ENCODE assay signal across 35 cellular contexts in the genomic region with DNA sequence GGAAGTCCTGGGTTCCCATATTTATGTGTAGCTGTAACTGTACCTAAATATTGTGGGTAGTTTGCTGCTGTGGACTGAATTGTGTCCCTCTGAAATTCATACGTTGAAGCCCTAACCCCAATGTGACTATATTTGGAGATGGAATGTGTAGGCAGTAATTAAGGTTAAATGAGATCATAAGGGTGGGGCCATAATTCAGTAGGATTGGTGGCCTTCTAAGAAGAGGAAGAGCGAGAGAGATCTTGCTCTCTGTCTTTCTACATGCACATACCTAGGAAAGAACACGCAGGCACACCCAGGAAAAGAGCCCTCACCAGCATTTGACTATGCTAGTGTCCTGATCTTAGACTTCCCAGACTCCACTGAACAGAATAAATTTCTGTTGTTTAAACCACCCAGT.
DNase-seq lines count a peak whose midpoint lies in the region; ATAC-seq and TF ChIP-seq lines count a peak whose summit lies in the region.
"Had no signal": no experiment of that assay in that cellular context is flagged by ENCODE, and none has a peak within 500 bp of the region (broad histone marks: within the 10 kb centered on the region; RNA-seq: fewer than 3 reads in every experiment).

No MANE protein-coding gene starts in this region.

- no peak overlapping the region for H3K23ac ChIP-seq in H9 (ENCODE audit: insufficient read length, low read depth, low read length)

- H2BK120ac ChIP-seq in H9 (ENCODE audit: low read depth, low read length, poor library complexity, severe bottlenecking), result no peak overlapping the region

- no peak overlapping the region for H3T11ph ChIP-seq in H9 (ENCODE audit: low read length)

- no peak for TF ChIP-seq POLR2A in suprapubic skin (IDR thresholded peaks at IDR 0.05)

- H2AFZ ChIP-seq in SK-N-SH (ENCODE audit: low read depth) (no peak overlapping the region), H9 (ENCODE audit: low read length) (no peak overlapping the region)

- no peaks in the 10 kb centered on the region for H3K27me3 ChIP-seq in SK-N-SH (ENCODE audit: insufficient read depth)
- H3K27me3 ChIP-seq in H9 (ENCODE audit: insufficient read depth, low read length), result no peaks in the 10 kb centered on the region
- no peaks in the 10 kb centered on the region for H3K27me3 ChIP-seq in suprapubic skin
- H3K27me3 ChIP-seq: BE2C; BLaER1; BLaER1 treated with 17β-estradiol and CSF1 and Interleukin-3, amounts not matched to agents 10 nM and 100 nM had no signal

- H3K4me1 ChIP-seq in SK-N-SH (ENCODE audit: control insufficient read depth in 1 of 2, insufficient read depth in 2 of 2, low read depth in 1 of 2, low read length in 1 of 2) (peaks cover 0 to 3% of the 10 kb centered on the region in 2 experiments; a peak in 1 of 4 replicates), H9 (ENCODE audit: insufficient read depth, low read length) (no peaks in the 10 kb centered on the region; the same call in 1 of the 2 replicates), suprapubic skin (no peaks in the 10 kb centered on the region)
- H3K4me1 ChIP-seq: A549; BE2C; BLaER1; BLaER1 treated with 17β-estradiol and CSF1 and Interleukin-3, amounts not matched to agents 10 nM and 100 nM; Caco-2 had no signal

- TF ChIP-seq EP300 in SK-N-SH (IDR thresholded peaks at IDR 0.05; ENCODE audit: borderline replicate concordance in 1 of 2, low read depth in 1 of 2, low read length in 1 of 2) (no peak), suprapubic skin (IDR thresholded peaks at IDR 0.05) (no peak)

- H3K9me2 ChIP-seq in SK-N-SH, result no peaks in the 10 kb centered on the region

- H3K18ac ChIP-seq in H9 (ENCODE audit: insufficient read length, low read depth, low read length), result no peak overlapping the region

- no peak overlapping the region for H3K14ac ChIP-seq in H9 (ENCODE audit: insufficient read depth, low read length)

- no peak overlapping the region for H2BK12ac ChIP-seq in H9 (ENCODE audit: insufficient read length, low read depth, low read length)

- H3K56ac ChIP-seq in H9 (ENCODE audit: insufficient read length, low read depth, low read length), result no peak overlapping the region

- no peaks in the 10 kb centered on the region for H4K20me1 ChIP-seq in SK-N-SH (ENCODE audit: insufficient read depth)
- no peaks in the 10 kb centered on the region for H4K20me1 ChIP-seq in H9 (ENCODE audit: control insufficient read depth, insufficient read depth, insufficient read length)
- H4K20me1 ChIP-seq: BLaER1; BLaER1 treated with 17β-estradiol and CSF1 and Interleukin-3, amounts not matched to agents 10 nM and 100 nM had no signal

- peaks cover 4% of the 10 kb centered on the region in 2 experiments; a peak in 3 of 4 replicates for H3K4me1 Mint-ChIP-seq in H9
- H3K4me1 Mint-ChIP-seq: B cell, CD14-positive monocyte had no signal

- no peaks in the 10 kb centered on the region for H3K23me2 ChIP-seq in H9 (ENCODE audit: insufficient read length, low read depth, low read length, poor library complexity, severe bottlenecking)

- H3K4me3 ChIP-seq in SK-N-SH (ENCODE audit: low read depth in 2 of 2, low read length in 1 of 2), result no peak overlapping the region
- H3K4me3 ChIP-seq in suprapubic skin, result no peak overlapping the region
- H3K4me3 ChIP-seq: A549; BLaER1; BLaER1 treated with 17β-estradiol and CSF1 and Interleukin-3, amounts not matched to agents 10 nM and 100 nM had no signal

- H3K9ac ChIP-seq in SK-N-SH, result no peak overlapping the region
- no peak overlapping the region for H3K9ac ChIP-seq in H9 (ENCODE audit: extremely low read depth, insufficient read length, low read length)
- H3K9ac ChIP-seq: BLaER1; BLaER1 treated with 17β-estradiol and CSF1 and Interleukin-3, amounts not matched to agents 10 nM and 100 nM had no signal

- H3K9me3 ChIP-seq in SK-N-SH (no peaks in the 10 kb centered on the region), H9 (ENCODE audit: control insufficient read depth, low read depth, low read length) (no peaks in the 10 kb centered on the region), suprapubic skin (no peaks in the 10 kb centered on the region)
- H3K9me3 ChIP-seq: A549, BE2C, BLaER1, Caco-2 had no signal

- H3K27ac ChIP-seq in SK-N-SH (ENCODE audit: low read depth in 2 of 2, low read length in 1 of 2) (no peak overlapping the region), H9 (ENCODE audit: insufficient read length, low read depth, low read length) (no peak overlapping the region), suprapubic skin (no peak overlapping the region)
- H3K27ac ChIP-seq: 22Rv1; A549; BLaER1; BLaER1 treated with 17β-estradiol and CSF1 and Interleukin-3, amounts not matched to agents 10 nM and 100 nM; C4-2B had no signal

- peaks cover 0 to 4% of the 10 kb centered on the region in 2 experiments; a peak in 2 of 5 replicates for H3K9me3 Mint-ChIP-seq in H9
- H3K9me3 Mint-ChIP-seq: CD4-positive, alpha-beta T cell; CD8-positive, alpha-beta T cell had no signal

- no peak overlapping the region for H4K5ac ChIP-seq in H9 (ENCODE audit: insufficient read length, low read depth, low read length)

- POLR2A ChIA-PET in SK-N-SH (lab: Yijun Ruan, JAX), result no interaction called here

- peaks cover 0 to 6% (median 4%) of the 10 kb centered on the region in 3 experiments; a peak in 4 of 7 replicates for H3K36me3 Mint-ChIP-seq in H9 (ENCODE audit: insufficient read depth in 1 of 3, low read depth in 3 of 3)
- H3K36me3 Mint-ChIP-seq: CD14-positive monocyte; CD4-positive, alpha-beta memory T cell; CD4-positive, CD25-positive, alpha-beta regulatory T cell; CD8-positive, alpha-beta memory T cell; CD8-positive, alpha-beta T cell had no signal

- no peak for TF ChIP-seq RAD21 in SK-N-SH (IDR thresholded peaks at IDR 0.05; ENCODE audit: low read length)

- WGBS in SK-N-SH (ENCODE audit: low lambda C conversion rate), result 89% methylated on average over 3 of the region's 3 CpGs
- no CpG with 5 or more reads among the region's 3 CpGs for WGBS in H9 (ENCODE audit: extremely low coverage, insufficient read length, low lambda C conversion rate)
- WGBS in suprapubic skin, result 88% methylated on average over 3 of the region's 3 CpGs

- H2BK20ac ChIP-seq in H9 (ENCODE audit: low read depth, low read length, poor library complexity, severe bottlenecking), result no peak overlapping the region

- no peak overlapping the region for H3K4me3 Mint-ChIP-seq in H9
- H3K4me3 Mint-ChIP-seq: B cell; CD14-positive monocyte; CD4-positive, alpha-beta T cell; CD4-positive, CD25-positive, alpha-beta regulatory T cell; CD8-positive, alpha-beta memory T cell; CD8-positive, alpha-beta T cell had no signal

- H3K79me2 ChIP-seq in SK-N-SH (ENCODE audit: insufficient read depth), result no peaks in the 10 kb centered on the region
- H3K79me2 ChIP-seq in H9 (ENCODE audit: insufficient read depth, low read length), result no peaks in the 10 kb centered on the region

- CTCF ChIA-PET in SK-N-SH (lab: Yijun Ruan, JAX), result no interaction called here

- peak; percentile 54; the same call in 1 of the 3 replicates for ATAC-seq in SK-N-SH treated with all-trans-retinoic acid at 6 μM for 48 hours
- ATAC-seq in esophagus mucosa, result peak; percentile 74
- ATAC-seq: A549; CD8-positive, alpha-beta T cell had no signal

- H2BK5ac ChIP-seq in H9 (ENCODE audit: insufficient read length, low read length), result no peak overlapping the region

- no peak overlapping the region for H2AK5ac ChIP-seq in H9 (ENCODE audit: insufficient read length, low read length)

- no peak overlapping the region for H3K27ac Mint-ChIP-seq in H9
- H3K27ac Mint-ChIP-seq: B cell; CD14-positive monocyte; CD4-positive, alpha-beta memory T cell; CD4-positive, alpha-beta T cell; CD4-positive, CD25-positive, alpha-beta regulatory T cell; CD8-positive, alpha-beta memory T cell; CD8-positive, alpha-beta T cell had no signal

- H2BK15ac ChIP-seq in H9 (ENCODE audit: low read depth, low read length), result peak overlapping the region; percentile 5; the same call in 1 of the 2 replicates

- H3K27me3 Mint-ChIP-seq in H9 (ENCODE audit: low read depth), result no peaks in the 10 kb centered on the region; the same call in 1 of the 2 replicates
- H3K27me3 Mint-ChIP-seq: CD4-positive, alpha-beta T cell had no signal

- H3K79me1 ChIP-seq in H9 (ENCODE audit: insufficient read depth, low read depth, low read length, poor library complexity, severe bottlenecking), result no peaks in the 10 kb centered on the region

- TF ChIP-seq CTCF in SK-N-SH (IDR thresholded peaks at IDR 0.05), result no peak
- no peak for TF ChIP-seq CTCF in H9 (conservative IDR thresholded peaks at IDR 0.05)
- no peak for TF ChIP-seq CTCF in suprapubic skin (IDR thresholded peaks at IDR 0.05)

- H3K4ac ChIP-seq in H9 (ENCODE audit: low read depth, low read length), result no peak overlapping the region

- no peak overlapping the region for H4K8ac ChIP-seq in H9 (replicated peaks; ENCODE audit: insufficient read length, low read depth, low read length)

- DNase-seq in SK-N-SH (no peak), H9 (no peak), SW480 (ENCODE audit: low spot score) (peak; percentile 73), GM03348 (ENCODE audit: low spot score) (no peak), retina (no peak), suprapubic skin (ENCODE audit: low spot score in 2 of 2) (no peak)
- DNase-seq: 8988T; ACHN; AML-193; BE2C; C1 segment of cervical spinal cord; Caco-2; Calu3; CD4-positive, alpha-beta memory T cell; CD4-positive, alpha-beta T cell; CD4-positive, CD25-positive, alpha-beta regulatory T cell; CD8-positive, alpha-beta memory T cell; CD8-positive, alpha-beta T cell; COR-L47; DMS 273 treated with DMSO at 0.1 percent for 48 hours; DMS153; DMS53; DMS79; DMS79 treated with DMSO at 0.1 percent for 48 hours; DND-41; EL had no signal

- no peaks in the 10 kb centered on the region for H3F3A ChIP-seq in SK-N-SH (replicated peaks; ENCODE audit: insufficient read depth)

- no peaks in the 10 kb centered on the region for H3K36me3 ChIP-seq in SK-N-SH (replicated peaks in 1 of 2; ENCODE audit: control insufficient read depth in 1 of 2, insufficient read depth in 2 of 2, low read length in 1 of 2)
- no peaks in the 10 kb centered on the region for H3K36me3 ChIP-seq in suprapubic skin
- H3K36me3 ChIP-seq: BE2C; BLaER1; BLaER1 treated with 17β-estradiol and CSF1 and Interleukin-3, amounts not matched to agents 10 nM and 100 nM had no signal

- no peak overlapping the region for H4K91ac ChIP-seq in H9 (ENCODE audit: insufficient read length, low read depth, low read length)

- H3K4me2 ChIP-seq in SK-N-SH, result no peak overlapping the region
- no peak overlapping the region for H3K4me2 ChIP-seq in H9 (ENCODE audit: insufficient read depth, insufficient read length, low read length)
- H3K4me2 ChIP-seq: A549; BLaER1; BLaER1 treated with 17β-estradiol and CSF1 and Interleukin-3, amounts not matched to agents 10 nM and 100 nM had no signal

TF ChIP-seq in SK-N-SH treated with all-trans-retinoic acid at 6 μM for 48 hours, 23 proteins besides CTCF, POLR2A, EP300 and RAD21 (continues in another document):
- TF ChIP-seq TCF4 (CRISPR knock-in tag; IDR thresholded peaks at IDR 0.05; ENCODE audit: borderline replicate concordance) (no peak), ESRRG (CRISPR knock-in tag; IDR thresholded peaks at IDR 0.05) (no peak), ZNF8 (CRISPR knock-in tag; IDR thresholded peaks at IDR 0.05) (no peak)

TF ChIP-seq in SK-N-SH, 30 proteins besides CTCF, POLR2A, EP300 and RAD21 (continues in another document):
- TF ChIP-seq SIN3A (IDR thresholded peaks at IDR 0.05; ENCODE audit: borderline replicate concordance, low read depth, low read length), result no peak
- no peak for TF ChIP-seq EZH2phosphoT487 (IDR thresholded peaks at IDR 0.05; ENCODE audit: borderline replicate concordance, low read depth)
- TF ChIP-seq GABPA (IDR thresholded peaks at IDR 0.05; ENCODE audit: low read depth), result no peak
